Comparison of ENCODE assay signal across 12 cellular contexts in the genomic region with DNA sequence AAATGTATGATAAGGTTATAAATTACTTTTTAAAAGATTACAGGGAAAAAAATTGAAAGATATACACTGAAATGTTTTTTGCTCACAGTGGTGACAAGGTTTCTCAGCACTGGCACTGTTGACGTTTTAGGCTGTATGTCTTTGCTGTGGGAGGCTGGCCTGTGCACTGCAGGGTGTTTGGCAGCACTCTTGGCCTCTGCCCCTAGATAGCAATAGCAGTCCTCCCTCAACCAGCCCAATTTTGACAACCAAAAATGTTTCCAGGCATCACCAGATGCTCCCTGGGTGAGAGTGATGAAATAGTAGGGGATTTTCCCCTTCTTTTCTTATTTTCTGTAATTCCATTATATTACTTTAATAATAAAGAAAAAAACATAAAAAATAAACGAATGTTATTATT. TPM values are rescaled to one million over a fixed set of nuclear protein-coding genes. Genes with fewer than 3 reads are reported as not detected.
A peak's percentile ranks its signal among the peaks of the same experiment; 100 is the strongest.
DNase-seq lines count a peak whose midpoint lies in the region; ATAC-seq and TF ChIP-seq lines count a peak whose summit lies in the region.
"Had no signal": no experiment of that assay in that cellular context is flagged by ENCODE, and none has a peak within 500 bp of the region (broad histone marks: within the 10 kb centered on the region; RNA-seq: fewer than 3 reads in every experiment).

No MANE protein-coding gene starts in this region.

- no peak for TF ChIP-seq CTCF in lower leg skin (IDR thresholded peaks at IDR 0.05)

- TF ChIP-seq POLR2A in lower leg skin (IDR thresholded peaks at IDR 0.05) = no peak

- H3K27ac Mint-ChIP-seq in activated CD8-positive, alpha-beta memory T cell treated with anti-CD3 and anti-CD28 coated beads, Interleukin-2, amount 10 ng/mL, durations not matched to agents 7 days and 5 days = peak overlapping the region; percentile 73
- no peak overlapping the region for H3K27ac Mint-ChIP-seq in activated naive CD8-positive, alpha-beta T cell treated with anti-CD3 and anti-CD28 coated beads, Interleukin-2, amount 10 ng/mL, durations not matched to agents 7 days and 5 days
- H3K27ac Mint-ChIP-seq in stimulated activated effector memory CD8-positive, alpha-beta T cell treated with anti-CD3 and anti-CD28 coated beads, Interleukin-12 subunit alpha, Interleukin-12 subunit beta, amount 100 ng/mL, for 72 hours = peak overlapping the region; percentile 93

- peaks cover 27% of the 10 kb centered on the region for H3K36me3 Mint-ChIP-seq in activated CD8-positive, alpha-beta memory T cell treated with anti-CD3 and anti-CD28 coated beads, Interleukin-2, amount 10 ng/mL, durations not matched to agents 7 days and 5 days
- peaks cover 26% of the 10 kb centered on the region for H3K36me3 Mint-ChIP-seq in activated naive CD8-positive, alpha-beta T cell treated with anti-CD3 and anti-CD28 coated beads, Interleukin-2, amount 10 ng/mL, durations not matched to agents 7 days and 5 days
- peaks cover 58% of the 10 kb centered on the region for H3K36me3 Mint-ChIP-seq in stimulated activated effector memory CD8-positive, alpha-beta T cell treated with anti-CD3 and anti-CD28 coated beads, Interleukin-12 subunit alpha, Interleukin-12 subunit beta, amount 100 ng/mL, for 72 hours

- no peak overlapping the region for H3K4me3 Mint-ChIP-seq in activated CD8-positive, alpha-beta memory T cell treated with anti-CD3 and anti-CD28 coated beads, Interleukin-2, amount 10 ng/mL, durations not matched to agents 7 days and 5 days
- peak overlapping the region; percentile 13 for H3K4me3 Mint-ChIP-seq in activated naive CD8-positive, alpha-beta T cell treated with anti-CD3 and anti-CD28 coated beads, Interleukin-2, amount 10 ng/mL, durations not matched to agents 7 days and 5 days
- H3K4me3 Mint-ChIP-seq in stimulated activated effector memory CD8-positive, alpha-beta T cell treated with anti-CD3 and anti-CD28 coated beads, Interleukin-12 subunit alpha, Interleukin-12 subunit beta, amount 100 ng/mL, for 72 hours = peak overlapping the region; percentile 86

- H3K9me3 Mint-ChIP-seq in activated CD8-positive, alpha-beta memory T cell treated with anti-CD3 and anti-CD28 coated beads, Interleukin-2, amount 10 ng/mL, durations not matched to agents 7 days and 5 days (ENCODE audit: low read depth) = no peaks in the 10 kb centered on the region
- H3K9me3 Mint-ChIP-seq in activated naive CD8-positive, alpha-beta T cell treated with anti-CD3 and anti-CD28 coated beads, Interleukin-2, amount 10 ng/mL, durations not matched to agents 7 days and 5 days = no peaks in the 10 kb centered on the region
- H3K9me3 Mint-ChIP-seq in stimulated activated effector memory CD8-positive, alpha-beta T cell treated with anti-CD3 and anti-CD28 coated beads, Interleukin-12 subunit alpha, Interleukin-12 subunit beta, amount 100 ng/mL, for 72 hours = no peaks in the 10 kb centered on the region

- 54 to 69% methylated on average over 2 of the region's 2 CpGs for WGBS in lower leg skin, 2 donors

- H3K4me3 ChIP-seq in lower leg skin (ENCODE audit: low read depth, poor library complexity, severe bottlenecking) = no peak overlapping the region
- H3K4me3 ChIP-seq: gastroesophageal sphincter, mucosa of descending colon, SJSA1 had no signal

- intact Hi-C loops in lower leg skin (cut with DNase I; ENCODE audit: low total_unique reads) = no loop called here

- H3K27me3 Mint-ChIP-seq in activated CD8-positive, alpha-beta memory T cell treated with anti-CD3 and anti-CD28 coated beads, Interleukin-2, amount 10 ng/mL, durations not matched to agents 7 days and 5 days = no peaks in the 10 kb centered on the region
- H3K27me3 Mint-ChIP-seq in activated naive CD8-positive, alpha-beta T cell treated with anti-CD3 and anti-CD28 coated beads, Interleukin-2, amount 10 ng/mL, durations not matched to agents 7 days and 5 days = no peaks in the 10 kb centered on the region

- CTCF ChIA-PET in activated CD8-positive, alpha-beta memory T cell treated with anti-CD3 and anti-CD28 coated beads, Interleukin-2, amount 10 ng/mL, durations not matched to agents 7 days and 5 days (lab: Charles Lee) = interaction anchor here (0.7 kb wide), 1 partner anchor 146 kb away, joined by 3 read pairs; no protein-coding TSS in a partner anchor

- H3K4me1 Mint-ChIP-seq in activated CD8-positive, alpha-beta memory T cell treated with anti-CD3 and anti-CD28 coated beads, Interleukin-2, amount 10 ng/mL, durations not matched to agents 7 days and 5 days = peaks cover 67% of the 10 kb centered on the region
- H3K4me1 Mint-ChIP-seq in activated naive CD8-positive, alpha-beta T cell treated with anti-CD3 and anti-CD28 coated beads, Interleukin-2, amount 10 ng/mL, durations not matched to agents 7 days and 5 days = peaks cover 39% of the 10 kb centered on the region
- H3K4me1 Mint-ChIP-seq in stimulated activated effector memory CD8-positive, alpha-beta T cell treated with anti-CD3 and anti-CD28 coated beads, Interleukin-12 subunit alpha, Interleukin-12 subunit beta, amount 100 ng/mL, for 72 hours = peaks cover 58% of the 10 kb centered on the region

- DNase-seq in activated CD8-positive, alpha-beta memory T cell treated with anti-CD3 and anti-CD28 coated beads, Interleukin-2, amount 10 ng/mL, durations not matched to agents 7 days and 5 days = peak; percentile 60
- DNase-seq in activated CD8-positive, alpha-beta memory T cell treated with anti-CD3 and anti-CD28 coated beads for 24 hours = no peak
- no peak for DNase-seq in activated naive CD8-positive, alpha-beta T cell treated with anti-CD3 and anti-CD28 coated beads, Interleukin-2, amount 10 ng/mL, durations not matched to agents 7 days and 5 days
- no peak for DNase-seq in stimulated activated effector memory CD8-positive, alpha-beta T cell treated with anti-CD3 and anti-CD28 coated beads, Interleukin-12 subunit alpha, Interleukin-12 subunit beta, amount 100 ng/mL, for 72 hours (ENCODE audit: low spot score in 2 of 2)
- no peak for DNase-seq in lower leg skin (ENCODE audit: low spot score in 2 of 2)
- DNase-seq in hepatic stellate cell (ENCODE audit: low spot score) = no peak
- DNase-seq: mucosa of descending colon, NCI-H2171 treated with DMSO at 0.1 percent for 48 hours had no signal

- POLR2A ChIA-PET in activated naive CD8-positive, alpha-beta T cell treated with anti-CD3 and anti-CD28 coated beads, Interleukin-2, amount 10 ng/mL, durations not matched to agents 7 days and 5 days (lab: Charles Lee) = no interaction called here

- ATAC-seq in activated CD8-positive, alpha-beta memory T cell treated with anti-CD3 and anti-CD28 coated beads, Interleukin-2, amount 10 ng/mL, durations not matched to agents 7 days and 5 days = peak; percentile 22
- ATAC-seq in HG03432 (IDR thresholded peaks at IDR 0.05; ENCODE audit: unreplicated experiment) (peak; percentile 28), GM21723 (IDR thresholded peaks at IDR 0.05; ENCODE audit: unreplicated experiment) (no peak)
- no peak for ATAC-seq in activated naive CD8-positive, alpha-beta T cell treated with anti-CD3 and anti-CD28 coated beads, Interleukin-2, amount 10 ng/mL, durations not matched to agents 7 days and 5 days (ENCODE audit: low read depth)
- no peak for ATAC-seq in stimulated activated effector memory CD8-positive, alpha-beta T cell treated with anti-CD3 and anti-CD28 coated beads, Interleukin-12 subunit alpha, Interleukin-12 subunit beta, amount 100 ng/mL, for 72 hours
- ATAC-seq: gastroesophageal sphincter, mucosa of descending colon had no signal

RNA-seq across cellular contexts. Expression of gene CD274, which starts 3.3 kb away (rescaled TPM):
- 10 to 100 TPM in 1 of 2 experiments, 1 to 10 TPM in 1; 8.3 to 10.4 TPM for total RNA-seq in activated CD8-positive, alpha-beta memory T cell treated with anti-CD3 and anti-CD28 coated beads, Interleukin-2, amount 10 ng/mL, durations not matched to agents 7 days and 5 days
- total RNA-seq in activated naive CD8-positive, alpha-beta T cell treated with anti-CD3 and anti-CD28 coated beads, Interleukin-2, amount 10 ng/mL, durations not matched to agents 7 days and 5 days = 1 to 10 TPM; 6.8 to 9.8 TPM
- total RNA-seq in lower leg skin = 1 to 10 TPM in 1 of 4 donors, under 1 TPM in 3; 0.08 to 1.5 (median 0.50) TPM

RNA-seq across cellular contexts. Expression of gene PLGRKT, which starts 15.9 kb away (rescaled TPM):
- 10 to 100 TPM; 29.8 to 31.5 TPM for total RNA-seq in activated CD8-positive, alpha-beta memory T cell treated with anti-CD3 and anti-CD28 coated beads, Interleukin-2, amount 10 ng/mL, durations not matched to agents 7 days and 5 days
- total RNA-seq in activated naive CD8-positive, alpha-beta T cell treated with anti-CD3 and anti-CD28 coated beads, Interleukin-2, amount 10 ng/mL, durations not matched to agents 7 days and 5 days = 10 to 100 TPM; 25.5 to 27.0 TPM
- total RNA-seq in lower leg skin = 10 to 100 TPM in 2 of 4 donors, 1 to 10 TPM in 2; 6.1 to 15.3 (median 9.1) TPM

RNA-seq across cellular contexts. Expression of gene PDCD1LG2, which starts 56.7 kb away (rescaled TPM):
- total RNA-seq in activated CD8-positive, alpha-beta memory T cell treated with anti-CD3 and anti-CD28 coated beads, Interleukin-2, amount 10 ng/mL, durations not matched to agents 7 days and 5 days = 1 to 10 TPM; 1.5 to 3.2 TPM
- 1 to 10 TPM in 1 of 2 experiments, under 1 TPM in 1; 0.44 to 1.0 TPM for total RNA-seq in activated naive CD8-positive, alpha-beta T cell treated with anti-CD3 and anti-CD28 coated beads, Interleukin-2, amount 10 ng/mL, durations not matched to agents 7 days and 5 days
- total RNA-seq in lower leg skin = 1 to 10 TPM in 2 of 4 donors, under 1 TPM in 1, not detected in 1; 0.63 to 2.5 (median 1.3) TPM

Comparison
In these comparisons a context has a peak if more than half of its experiments do, and no peak if none do; other contexts are left out.
1. ATAC-seq: peak in activated CD8-positive, alpha-beta memory T cell treated with anti-CD3 and anti-CD28 coated beads, Interleukin-2, amount 10 ng/mL, durations not matched to agents 7 days and 5 days (single experiment) and HG03432 (single experiment); none in activated naive CD8-positive, alpha-beta T cell treated with anti-CD3 and anti-CD28 coated beads, Interleukin-2, amount 10 ng/mL, durations not matched to agents 7 days and 5 days (single experiment), stimulated activated effector memory CD8-positive, alpha-beta T cell treated with anti-CD3 and anti-CD28 coated beads, Interleukin-12 subunit alpha, Interleukin-12 subunit beta, amount 100 ng/mL, for 72 hours (single experiment) and GM21723 (single experiment).